18 cellular contexts compared by ENCODE assay signal in the genomic region with DNA sequence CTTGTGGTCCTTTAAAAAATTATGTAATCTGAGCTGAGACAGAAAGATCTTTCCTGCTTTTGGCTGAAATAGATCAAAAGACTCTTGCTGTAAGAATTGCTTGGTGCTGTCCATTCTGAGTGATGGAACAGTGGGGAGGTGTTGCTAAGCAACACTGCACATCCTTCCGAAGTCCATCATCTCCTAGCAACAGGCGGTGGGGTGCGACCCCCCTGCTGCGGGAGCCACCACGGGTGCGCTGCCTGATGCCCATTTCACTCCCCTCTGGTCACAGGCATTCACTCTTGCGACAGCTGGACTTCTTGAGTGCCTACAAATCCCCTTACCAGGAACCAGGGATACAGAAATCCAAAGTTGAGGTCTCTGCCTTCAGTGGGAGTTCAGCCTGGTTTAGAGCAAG.
DNase-seq lines count a peak whose midpoint lies in the region; ATAC-seq, FAIRE-seq and TF ChIP-seq lines count a peak whose summit lies in the region.
"Had no signal": no experiment of that assay in that cellular context is flagged by ENCODE, and none has a peak within 500 bp of the region (broad histone marks: within the 10 kb centered on the region; RNA-seq: fewer than 3 reads in every experiment).

No MANE protein-coding gene starts in this region.

- no peak for TF ChIP-seq EP300 in esophagus muscularis mucosa (IDR thresholded peaks at IDR 0.05)

- DNase-seq in NCI-H1417 treated with DMSO at 0.1 percent for 48 hours (lab: John Stamatoyannopoulos, UW) (peak; percentile 18), esophagus muscularis mucosa (ENCODE audit: extremely low spot score) (peak; percentile 42), neural crest cell (ENCODE audit: low read depth, low spot score) (no peak), pancreas (no peak), HAP-1 (ENCODE audit: low spot score in 2 of 2) (no peak)
- DNase-seq: ACHN; CD8-positive, alpha-beta memory T cell; DMS 273 treated with DMSO at 0.1 percent for 48 hours; NCI-H146; NCI-H2081 treated with DMSO at 0.1 percent for 48 hours; NCI-H226; Peyer's patch; SHP77 treated with DMSO at 0.1 percent for 48 hours had no signal

- H3K27ac ChIP-seq in BLaER1 (no peak overlapping the region), esophagus muscularis mucosa (replicated peaks in 1 of 4) (no peak overlapping the region), pancreas (no peak overlapping the region)
- H3K27ac ChIP-seq: Peyer's patch had no signal

- peaks cover 60% of the 10 kb centered on the region for H3K4me1 Mint-ChIP-seq in neural crest cell
- H3K4me1 Mint-ChIP-seq: CD8-positive, alpha-beta memory T cell; IgD-negative memory B cell had no signal

- TF ChIP-seq CTCF in esophagus muscularis mucosa (IDR thresholded peaks at IDR 0.05) (no peak), neural crest cell (conservative IDR thresholded peaks at IDR 0.05) (no peak), pancreas (IDR thresholded peaks at IDR 0.05) (no peak)

- FAIRE-seq in pancreas (lab: Jason Lieb, UNC): no peak
- FAIRE-seq: GM18507 had no signal

- no peak for ATAC-seq in GM21367 (IDR thresholded peaks at IDR 0.05; ENCODE audit: unreplicated experiment)
- ATAC-seq in pancreas: no peak
- ATAC-seq: HCT116 had no signal

- no peak for TF ChIP-seq POLR2A in esophagus muscularis mucosa (IDR thresholded peaks at IDR 0.05; ENCODE audit: low read depth)

- H3K9me3 Mint-ChIP-seq in neural crest cell: no peaks in the 10 kb centered on the region
- H3K9me3 Mint-ChIP-seq: CD8-positive, alpha-beta memory T cell had no signal

- H3K36me3 ChIP-seq in BLaER1: no peaks in the 10 kb centered on the region
- H3K36me3 ChIP-seq in esophagus muscularis mucosa: no peaks in the 10 kb centered on the region
- no peaks in the 10 kb centered on the region for H3K36me3 ChIP-seq in pancreas
- no peaks in the 10 kb centered on the region for H3K36me3 ChIP-seq in HAP-1 (replicated peaks)
- H3K36me3 ChIP-seq: Peyer's patch had no signal

- in situ Hi-C loops in HAP-1 (cut with MboI; ENCODE audit: low sequenced_read_pairs): no loop called here

- H3K4me3 ChIP-seq in BLaER1 (no peak overlapping the region), esophagus muscularis mucosa (no peak overlapping the region), pancreas (no peak overlapping the region), HAP-1 (no peak overlapping the region)
- H3K4me3 ChIP-seq: Peyer's patch had no signal

- H3K9me3 ChIP-seq in BLaER1 (no peaks in the 10 kb centered on the region), esophagus muscularis mucosa (no peaks in the 10 kb centered on the region), pancreas (no peaks in the 10 kb centered on the region), HAP-1 (no peaks in the 10 kb centered on the region)
- H3K9me3 ChIP-seq: Peyer's patch had no signal

- peak overlapping the region; percentile 24 for H3K4me3 Mint-ChIP-seq in neural crest cell
- H3K4me3 Mint-ChIP-seq: CD8-positive, alpha-beta memory T cell; IgD-negative memory B cell had no signal

- H3K27me3 Mint-ChIP-seq in neural crest cell (ENCODE audit: low read depth): no peaks in the 10 kb centered on the region

- peak overlapping the region; percentile 81 for H3K27ac Mint-ChIP-seq in neural crest cell (ENCODE audit: unreplicated experiment)
- H3K27ac Mint-ChIP-seq: IgD-negative memory B cell had no signal

- H3K4me1 ChIP-seq in BLaER1: peaks cover 31% of the 10 kb centered on the region
- peaks cover 0 to 5% (median 2%) of the 10 kb centered on the region in 4 donors for H3K4me1 ChIP-seq in esophagus muscularis mucosa
- peaks cover 0 to 6% (median 0%) of the 10 kb centered on the region in 3 donors for H3K4me1 ChIP-seq in pancreas
- H3K4me1 ChIP-seq in HAP-1: no peaks in the 10 kb centered on the region
- H3K4me1 ChIP-seq: Peyer's patch had no signal

- no peaks in the 10 kb centered on the region for H3K36me3 Mint-ChIP-seq in neural crest cell (ENCODE audit: low read depth)
- H3K36me3 Mint-ChIP-seq: CD8-positive, alpha-beta memory T cell; IgD-negative memory B cell had no signal

- H3K4me2 ChIP-seq in BLaER1: peak overlapping the region; percentile 50

- no peaks in the 10 kb centered on the region for H3K27me3 ChIP-seq in BLaER1
- H3K27me3 ChIP-seq in esophagus muscularis mucosa: no peaks in the 10 kb centered on the region
- H3K27me3 ChIP-seq in pancreas: no peaks in the 10 kb centered on the region
- H3K27me3 ChIP-seq in HAP-1 (ENCODE audit: low read depth): no peaks in the 10 kb centered on the region
- H3K27me3 ChIP-seq: Peyer's patch had no signal

- intact Hi-C loops in esophagus muscularis mucosa (cut with DNase I): no loop called here
- intact Hi-C loops in pancreas (cut with DNase I): no loop called here

- WGBS in esophagus muscularis mucosa: 76% methylated on average over 7 of the region's 7 CpGs
- WGBS in pancreas, 2 donors: 77 to 79% methylated on average over 7 of the region's 7 CpGs

- no peak overlapping the region for H3K9ac ChIP-seq in BLaER1

- H4K20me1 ChIP-seq in BLaER1: no peaks in the 10 kb centered on the region

Comparison
In these comparisons a context has a peak if more than half of its experiments do, and no peak if none do; other contexts are left out.
1. DNase-seq: peak in NCI-H1417 treated with DMSO at 0.1 percent for 48 hours (single experiment) and esophagus muscularis mucosa (single experiment); none in neural crest cell (single experiment), pancreas (0 of 6) and HAP-1 (0 of 2).